ENCODE assay signal across 13 cellular contexts in the genomic region with DNA sequence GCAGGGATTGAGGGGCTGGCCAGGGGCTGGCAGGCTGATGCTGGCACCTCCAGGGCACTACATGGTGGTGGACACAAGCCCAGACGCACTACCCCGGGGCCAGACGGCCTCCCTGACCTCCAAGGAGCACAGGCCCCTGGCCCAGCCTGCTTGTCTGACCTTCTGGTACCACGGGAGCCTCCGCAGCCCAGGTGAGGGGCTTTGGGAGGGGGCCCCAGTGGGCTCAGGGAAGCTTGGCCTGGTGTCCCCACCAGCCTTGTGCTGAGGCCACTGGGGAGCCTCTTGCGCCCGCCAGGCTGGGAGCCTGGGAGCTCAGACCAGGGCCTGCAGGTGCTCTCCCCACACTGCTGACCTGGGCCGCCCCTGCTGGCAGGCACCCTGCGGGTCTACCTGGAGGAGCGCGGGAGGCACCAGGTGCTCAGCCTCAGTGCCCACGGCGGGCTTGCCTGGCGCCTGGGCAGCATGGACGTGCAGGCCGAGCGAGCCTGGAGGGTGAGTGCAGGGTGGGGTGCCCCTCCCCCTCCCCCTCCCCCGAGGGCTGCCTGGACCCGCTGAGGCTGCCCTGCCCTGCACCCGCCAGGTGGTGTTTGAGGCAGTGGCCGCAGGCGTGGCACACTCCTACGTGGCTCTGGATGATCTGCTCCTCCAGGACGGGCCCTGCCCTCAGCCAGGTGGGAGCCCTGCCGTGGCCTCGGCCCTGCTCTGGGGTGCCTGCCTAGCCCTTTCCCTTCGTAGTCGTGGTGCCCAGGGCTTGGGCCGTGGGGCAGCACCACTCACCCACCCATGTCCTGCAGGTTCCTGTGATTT. TPM values are rescaled to one million over a fixed set of nuclear protein-coding genes. Genes with fewer than 3 reads are reported as not detected.
DNase-seq lines count a peak whose midpoint lies in the region; ATAC-seq and TF ChIP-seq lines count a peak whose summit lies in the region.
"Had no signal": no experiment of that assay in that cellular context is flagged by ENCODE, and none has a peak within 500 bp of the region (broad histone marks: within the 10 kb centered on the region; RNA-seq: fewer than 3 reads in every experiment).

No MANE protein-coding gene starts in this region.

- H3K56ac ChIP-seq in IMR-90 (ENCODE audit: extremely low read depth, insufficient read depth, low read length): no peak overlapping the region

- TF ChIP-seq POLR2A in IMR-90 (IDR thresholded peaks at IDR 0.05; ENCODE audit: low read depth, low read length): no peak

- H3K9ac ChIP-seq in IMR-90 (ENCODE audit: low read depth, low read length): no peak overlapping the region
- no peak overlapping the region for H3K9ac ChIP-seq in rectal smooth muscle tissue (ENCODE audit: low read length)

- H2BK15ac ChIP-seq in IMR-90 (ENCODE audit: low read depth, low read length): no peak overlapping the region

- in situ Hi-C loops in IMR-90 (cut with MboI; ENCODE audit: low sequenced_read_pairs): no loop called here

- no peak overlapping the region for H4K91ac ChIP-seq in IMR-90 (ENCODE audit: insufficient read depth, low read depth, low read length)

- peaks cover 0 to 17% of the 10 kb centered on the region in 2 experiments; a peak in 1 of 4 replicates for H3K79me1 ChIP-seq in IMR-90 (ENCODE audit: low read depth in 1 of 2, low read length in 2 of 2)

- H2AK9ac ChIP-seq in IMR-90 (replicated peaks; ENCODE audit: low read depth, low read length, poor library complexity): no peak overlapping the region

- no peak overlapping the region for H2BK20ac ChIP-seq in IMR-90 (ENCODE audit: low read depth, low read length)

- H2AFZ ChIP-seq in IMR-90 (replicated peaks; ENCODE audit: low read length, poor library complexity): peak overlapping the region; percentile 43

- no peak for TF ChIP-seq RAD21 in IMR-90 (IDR thresholded peaks at IDR 0.05; ENCODE audit: low read length)

- H3K27ac ChIP-seq in IMR-90 (ENCODE audit: insufficient read depth, low read length) (no peak overlapping the region), esophagus (ENCODE audit: low read depth in 2 of 2, low read length in 1 of 2) (peak overlapping the region; percentile 10 to 16), rectal smooth muscle tissue (ENCODE audit: low read depth, low read length) (peak overlapping the region; percentile 68)

- dilution Hi-C loops in IMR-90 (cut with HindIII; ENCODE audit: low sequenced_read_pairs, unreplicated experiment): no loop called here

- ATAC-seq in IMR-90 (ENCODE audit: low read depth): no peak
- ATAC-seq in GM21381 (IDR thresholded peaks at IDR 0.05; ENCODE audit: unreplicated experiment): no peak
- ATAC-seq: activated T-cell treated with anti-CD3 and anti-CD28 coated beads, Interleukin-2, amount 50 U/mL, for 4 hours had no signal

- H4K8ac ChIP-seq in IMR-90 (ENCODE audit: low read depth in 2 of 2, low read length in 2 of 2): no peak overlapping the region

- no peak overlapping the region for H3K18ac ChIP-seq in IMR-90 (ENCODE audit: low read depth, low read length)

- H4K5ac ChIP-seq in IMR-90 (ENCODE audit: low read depth, low read length): no peak overlapping the region

- H3K4me1 ChIP-seq in IMR-90 (ENCODE audit: control insufficient read depth, insufficient read depth, low read length): peaks cover 8% of the 10 kb centered on the region
- H3K4me1 ChIP-seq in esophagus (ENCODE audit: control insufficient read depth in 2 of 2, insufficient read depth in 2 of 2, low read length in 1 of 2): peaks cover 10 to 31% of the 10 kb centered on the region in 2 donors
- H3K4me1 ChIP-seq in rectal smooth muscle tissue (ENCODE audit: control insufficient read depth, insufficient read depth, low read length): peaks cover 4% of the 10 kb centered on the region

- DNase-seq in activated T-cell treated with anti-CD3 and anti-CD28 coated beads, Interleukin-2, amount 50 U/mL, for 1 hour: peak; percentile 20
- DNase-seq in activated T-cell treated with anti-CD3 and anti-CD28 coated beads for 4 hours (no peak), IMR-90 (no peak), NCI-H1694 (lab: John Stamatoyannopoulos, UW) (no peak), NCI-H1048 (lab: John Stamatoyannopoulos, UW) (no peak)
- DNase-seq: activated T-cell treated with anti-CD3 and anti-CD28 coated beads, Interleukin-2, amount 50 U/mL, for 4 hours; effector CD8-positive, alpha-beta T cell; NCI-H1092; NCI-H82 had no signal

- no peak overlapping the region for H3K23ac ChIP-seq in IMR-90 (ENCODE audit: low read depth, low read length)

- no peaks in the 10 kb centered on the region for H3K9me1 ChIP-seq in IMR-90 (ENCODE audit: insufficient read depth, low read length)

- CTCF ChIA-PET in IMR-90 (lab: Yijun Ruan, JAX): no interaction called here

- H3K4me2 ChIP-seq in IMR-90 (ENCODE audit: low read depth, low read length): no peak overlapping the region

- 83% methylated on average over 7 of the region's 29 CpGs; no CpG with 5 or more reads in 1 of the 2 experiments for WGBS in IMR-90 (ENCODE audit: extremely low coverage in 2 of 2, insufficient read length in 1 of 2), 2 experiments
- 58 to 59% methylated on average over 16 to 29 of the region's 29 CpGs for WGBS in esophagus, 2 donors

- H2BK120ac ChIP-seq in IMR-90 (ENCODE audit: low read depth, low read length): no peak overlapping the region

- no peak overlapping the region for H3K14ac ChIP-seq in IMR-90 (replicated peaks; ENCODE audit: low read depth, low read length)

- BruUV-seq in IMR-90 (replicated peaks; lab: Mats Ljungman, UMichigan): no TSS peak

- TF ChIP-seq CTCF in IMR-90 (conservative IDR thresholded peaks at IDR 0.05; ENCODE audit: low read depth, low read length): no peak

- H2BK5ac ChIP-seq in IMR-90 (ENCODE audit: low read depth, low read length, poor library complexity, severe bottlenecking): no peak overlapping the region

- H3K36me3 ChIP-seq in IMR-90 (ENCODE audit: control insufficient read depth, insufficient read depth, low read length) (peaks cover 23% of the 10 kb centered on the region), esophagus (ENCODE audit: control insufficient read depth in 2 of 2, insufficient read depth in 2 of 2, low read length in 1 of 2) (peaks cover 14 to 24% of the 10 kb centered on the region in 2 donors), rectal smooth muscle tissue (ENCODE audit: control insufficient read depth, insufficient read depth, low read length) (peaks cover 11% of the 10 kb centered on the region)

- intact Hi-C loops in IMR-90 (cut with micrococcal nuclease): no loop called here

- H3K27me3 ChIP-seq in IMR-90 (ENCODE audit: control insufficient read depth, insufficient read depth, low read length) (no peaks in the 10 kb centered on the region), esophagus (ENCODE audit: control insufficient read depth in 1 of 2, insufficient read depth in 2 of 2, low read length in 2 of 2) (no peaks in the 10 kb centered on the region), rectal smooth muscle tissue (ENCODE audit: control insufficient read depth, insufficient read depth, low read length) (no peaks in the 10 kb centered on the region)
- H3K27me3 ChIP-seq: ascending aorta had no signal

- no peak overlapping the region for H2AK5ac ChIP-seq in IMR-90 (ENCODE audit: low read depth, low read length)

- H3K9me3 ChIP-seq in IMR-90 (ENCODE audit: control insufficient read depth, insufficient read depth, low read length) (no peaks in the 10 kb centered on the region), esophagus (ENCODE audit: control insufficient read depth in 2 of 2, insufficient read depth in 1 of 2, low read depth in 1 of 2, low read length in 1 of 2) (no peaks in the 10 kb centered on the region)
- H3K9me3 ChIP-seq: ascending aorta had no signal

- POLR2A ChIA-PET in IMR-90 (lab: Charles Lee; ENCODE audit: unreplicated experiment): no interaction called here

- peaks cover 5% of the 10 kb centered on the region; the same call in 1 of the 2 replicates for H4K20me1 ChIP-seq in IMR-90 (ENCODE audit: insufficient read depth, low read length)

- H3K4ac ChIP-seq in IMR-90 (ENCODE audit: low read depth, low read length): no peak overlapping the region

- H3K4me3 ChIP-seq in IMR-90 (ENCODE audit: insufficient read depth, low read depth, low read length): no peak overlapping the region
- H3K4me3 ChIP-seq in esophagus (ENCODE audit: low read depth in 1 of 2, low read length in 2 of 2): no peak overlapping the region
- no peak overlapping the region for H3K4me3 ChIP-seq in rectal smooth muscle tissue (ENCODE audit: low read length)
- H3K4me3 ChIP-seq: ascending aorta had no signal

TF ChIP-seq in IMR-90, 13 proteins besides CTCF, POLR2A, EP300 and RAD21:
- TF ChIP-seq MAFK (IDR thresholded peaks at IDR 0.05; ENCODE audit: low read depth, low read length) (no peak), RFX5 (IDR thresholded peaks at IDR 0.05; ENCODE audit: low read depth, low read length) (no peak), CEBPB (IDR thresholded peaks at IDR 0.05; ENCODE audit: low read depth, low read length) (no peak)

RNA-seq across cellular contexts. Expression of gene MAMDC4, which starts 5.7 kb away (rescaled TPM):
- total RNA-seq in IMR-90 (2012; rRNA removed): 0.18 and 0.28 TPM in 2 replicates
- polyA plus RNA-seq in IMR-90 (2012; rRNA removed): 3.5 and 5.0 TPM in 2 replicates
- polyA plus RNA-seq in IMR-90 (2012; cell fraction: cytosol; rRNA removed): 1.2 and 2.7 TPM in 2 replicates
- 36.8 and 106 TPM in 2 replicates for polyA plus RNA-seq in IMR-90 (2012; cell fraction: nucleus; rRNA removed; ENCODE audit: low replicate concordance)
- polyA plus RNA-seq in esophagus: 10 to 100 TPM in 1 of 2 donors, 1 to 10 TPM in 1; 3.9 to 11.5 TPM

RNA-seq across cellular contexts. Expression of gene EDF1, which starts 8.3 kb away (rescaled TPM):
- total RNA-seq in IMR-90 (2012; rRNA removed): 279 and 538 TPM in 2 replicates
- polyA plus RNA-seq in IMR-90 (2012; rRNA removed) (701 and 703 TPM in 2 replicates), esophagus (100 to 1,000 TPM; 445 to 637 TPM)
- polyA plus RNA-seq in IMR-90 (2012; cell fraction: cytosol; rRNA removed): 514 and 713 TPM in 2 replicates
- polyA plus RNA-seq in IMR-90 (2012; cell fraction: nucleus; rRNA removed; ENCODE audit: low replicate concordance): 248 and 634 TPM in 2 replicates

RNA-seq across cellular contexts. Expression of gene PHPT1, which starts 8.6 kb away (rescaled TPM):
- 70.3 and 79.8 TPM in 2 replicates for total RNA-seq in IMR-90 (2012; rRNA removed)
- polyA plus RNA-seq in IMR-90 (2012; rRNA removed): 214 and 338 TPM in 2 replicates
- polyA plus RNA-seq in IMR-90 (2012; cell fraction: cytosol; rRNA removed): 216 and 420 TPM in 2 replicates
- polyA plus RNA-seq in IMR-90 (2012; cell fraction: nucleus; rRNA removed; ENCODE audit: low replicate concordance): 195 and 363 TPM in 2 replicates
- polyA plus RNA-seq in esophagus: 100 to 1,000 TPM in 1 of 2 donors, 10 to 100 TPM in 1; 83.1 to 101 TPM

RNA-seq across cellular contexts. Expression of gene AJM1, which starts 15.5 kb away (rescaled TPM):
- total RNA-seq in IMR-90 (2012; rRNA removed): 0.18 and 0.28 TPM in 2 replicates
- polyA plus RNA-seq in IMR-90 (2012; rRNA removed): 1.5 and 1.9 TPM in 2 replicates
- 0.62 and 0.77 TPM in 2 replicates for polyA plus RNA-seq in IMR-90 (2012; cell fraction: cytosol; rRNA removed)
- polyA plus RNA-seq in IMR-90 (2012; cell fraction: nucleus; rRNA removed; ENCODE audit: low replicate concordance): 9.3 and 21.4 TPM in 2 replicates
- 1 to 10 TPM; 1.9 to 3.7 TPM for polyA plus RNA-seq in esophagus

RNA-seq across cellular contexts. Expression of gene TRAF2, which starts 28.5 kb away (rescaled TPM):
- 5.8 and 6.6 TPM in 2 replicates for total RNA-seq in IMR-90 (2012; rRNA removed)
- polyA plus RNA-seq in IMR-90 (2012; rRNA removed) (12.0 and 12.9 TPM in 2 replicates), esophagus (10 to 100 TPM; 11.0 to 16.6 TPM)
- 11.5 and 13.1 TPM in 2 replicates for polyA plus RNA-seq in IMR-90 (2012; cell fraction: cytosol; rRNA removed)
- 21.4 and 48.2 TPM in 2 replicates for polyA plus RNA-seq in IMR-90 (2012; cell fraction: nucleus; rRNA removed; ENCODE audit: low replicate concordance)
